8 cellular contexts compared by ENCODE assay signal in the genomic region with DNA sequence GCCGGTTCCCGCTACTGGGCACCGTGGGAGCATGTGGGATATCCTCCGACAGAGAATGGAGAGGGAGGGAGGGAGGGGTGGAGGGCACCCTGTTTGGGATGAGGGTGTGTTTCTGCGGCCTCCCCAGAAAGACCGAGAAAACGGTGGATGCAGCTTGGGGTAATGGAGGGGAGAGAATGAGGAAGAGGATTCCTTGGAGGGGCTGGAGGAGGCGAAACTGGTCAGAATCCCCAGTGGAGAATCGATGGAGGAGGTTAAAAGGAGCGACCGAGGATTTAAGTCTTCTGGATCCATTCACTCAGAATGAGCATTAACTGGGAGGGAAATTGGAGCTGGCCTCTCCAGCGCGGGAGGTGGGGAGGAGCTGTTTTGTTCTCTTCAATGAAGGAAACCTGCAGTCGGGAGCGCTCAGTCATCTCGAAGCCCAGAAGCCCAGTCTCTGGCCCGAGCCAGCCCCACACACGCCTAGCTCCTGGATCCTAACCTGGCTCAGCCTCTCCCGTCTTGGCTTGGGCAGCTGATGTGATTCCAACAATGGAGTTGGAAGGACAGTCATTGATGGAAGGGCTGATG. TPM values are rescaled to one million over a fixed set of nuclear protein-coding genes. Genes with fewer than 3 reads are reported as not detected.
DNase-seq lines count a peak whose midpoint lies in the region; ATAC-seq, FAIRE-seq and TF ChIP-seq lines count a peak whose summit lies in the region.

No MANE protein-coding gene starts in this region.

- POLR2A ChIA-PET in activated CD4-positive, alpha-beta T cell treated with anti-CD3 and anti-CD28 coated beads for 36 hours (lab: Charles Lee) = interaction anchor here (0.7 kb wide), 1 partner anchor 22 kb away, joined by 3 read pairs; no protein-coding TSS in a partner anchor
- POLR2A ChIA-PET in PC-3 (lab: Charles Lee; ENCODE audit: unreplicated experiment) = no interaction called here
- POLR2A ChIA-PET in H1 (lab: Charles Lee; ENCODE audit: partially characterized antibody) = interaction anchor here (0.9 to 3.0 kb wide), 17 partner anchors 10 to 87 kb away, joined by 3 to 16 read pairs (median 4); a partner anchor contains a TSS

- TF ChIP-seq RAD21 in H1 (IDR thresholded peaks at IDR 0.05 in 1 of 2, conservative IDR thresholded peaks at IDR 0.05 in 1 of 2; ENCODE audit: low read depth in 2 of 2, low read length in 2 of 2) = no peak

- no peak overlapping the region for H3K14ac ChIP-seq in H1 (ENCODE audit: insufficient read length)

- H4K91ac ChIP-seq in H1 (replicated peaks; ENCODE audit: insufficient read length, low read length) = no peak overlapping the region

- H3K27ac ChIP-seq in PC-3 (ENCODE audit: low read length) = no peak overlapping the region
- H3K27ac ChIP-seq in H1 (ENCODE audit: low read depth, low read length) = peak overlapping the region; percentile 58; the same call in 1 of the 2 replicates
- peak overlapping the region; percentile 77 to 82 for H3K27ac ChIP-seq in uterus

- 9% methylated on average over 12 of the region's 19 CpGs; no CpG with 5 or more reads in 1 of the 2 experiments for WGBS in H1 (ENCODE audit: extremely low coverage in 1 of 2, insufficient coverage in 1 of 2, insufficient read length in 1 of 2, insufficient replicate concordance in 2 of 2, low coverage in 1 of 2, low lambda C conversion rate in 2 of 2, missing lambda C conversion rate in 1 of 2), 2 experiments

- 0 out of 2 replicates have a peak overlapping the region, but pooled peaks have one; percentile 82 for H2BK5ac ChIP-seq in H1 (ENCODE audit: low read depth, low read length)

- peak overlapping the region; percentile 51 for H3K27ac Mint-ChIP-seq in activated CD4-positive, alpha-beta T cell treated with anti-CD3 and anti-CD28 coated beads for 36 hours

- CTCF ChIA-PET in activated CD4-positive, alpha-beta T cell treated with anti-CD3 and anti-CD28 coated beads for 36 hours (lab: Charles Lee) = interaction anchor here (0.7 to 3.8 kb wide), 12 partner anchors 11 to 260 kb away, joined by 3 to 87 read pairs (median 6); a partner anchor contains a TSS
- CTCF ChIA-PET in PC-3 (lab: Charles Lee) (interaction anchor here (0.7 to 3.0 kb wide), 6 partner anchors 37 to 93 kb away, joined by 3 to 70 read pairs (median 6); no protein-coding TSS in a partner anchor), H1 (lab: Charles Lee; ENCODE audit: partially characterized antibody) (interaction anchor here (0.6 to 4.9 kb wide), 16 partner anchors 16 to 199 kb away, joined by 3 to 27 read pairs (median 3); a partner anchor contains a TSS)

- DNase-seq in activated CD4-positive, alpha-beta T cell treated with anti-CD3 and anti-CD28 coated beads for 36 hours = peak; percentile 36
- DNase-seq in activated CD4-positive, alpha-beta T cell treated with anti-CD3 and anti-CD28 coated beads for 1 hour = no peak
- DNase-seq in PC-3 (peak; percentile 36), H1 (ENCODE audit: low read depth in 1 of 2, low spot score in 2 of 2) (peak in 1 of 2 experiments; percentile 57), uterus (peak; percentile 19 to 38), Kasumi-1 (lab: John Stamatoyannopoulos, UW) (no peak)

- H3K23me2 ChIP-seq in H1 (ENCODE audit: low read depth, low read length) = peaks cover 6% of the 10 kb centered on the region; the same call in 1 of the 2 replicates

- H3K4ac ChIP-seq in H1 (replicated peaks; ENCODE audit: insufficient read length, low read depth, low read length) = no peak overlapping the region

- no peak for FAIRE-seq in H1 (lab: Jason Lieb, UNC)

- H3K4me1 ChIP-seq in PC-3 (ENCODE audit: insufficient read depth, low read length) (peaks cover 31% of the 10 kb centered on the region), H1 (replicated peaks in 1 of 4; ENCODE audit: control insufficient read depth in 3 of 4, insufficient read depth in 4 of 4, low read length in 3 of 4) (peaks cover 0 to 6% (median 5%) of the 10 kb centered on the region in 4 experiments; a peak in 5 of 7 replicates), mucosa of stomach (ENCODE audit: control insufficient read depth, insufficient read depth, low read length) (peaks cover 9% of the 10 kb centered on the region), uterus (no peaks in the 10 kb centered on the region)

- TSS peak; percentile 41 for BruUV-seq in PC-3 (replicated peaks; lab: Mats Ljungman, UMichigan)

- H4K5ac ChIP-seq in H1 (ENCODE audit: insufficient read length, low read depth, low read length) = no peak overlapping the region

- no peak for TF ChIP-seq EP300 in H1 (IDR thresholded peaks at IDR 0.05; ENCODE audit: borderline replicate concordance in 1 of 2, low read depth in 2 of 2, low read length in 2 of 2)

- peaks cover 31% of the 10 kb centered on the region for H3K4me1 Mint-ChIP-seq in activated CD4-positive, alpha-beta T cell treated with anti-CD3 and anti-CD28 coated beads for 36 hours

- H3K9me2 ChIP-seq in PC-3 (replicated peaks; ENCODE audit: low read length) = no peaks in the 10 kb centered on the region

- no peaks in the 10 kb centered on the region for H3K79me1 ChIP-seq in H1 (ENCODE audit: low read depth, low read length)

- no peaks in the 10 kb centered on the region for H4K20me1 ChIP-seq in PC-3 (ENCODE audit: low read length)
- no peaks in the 10 kb centered on the region for H4K20me1 ChIP-seq in H1 (replicated peaks in 1 of 2; ENCODE audit: control insufficient read depth in 1 of 2, insufficient read depth in 2 of 2, low read length in 2 of 2)

- no peaks in the 10 kb centered on the region for H3K9me3 Mint-ChIP-seq in activated CD4-positive, alpha-beta T cell treated with anti-CD3 and anti-CD28 coated beads for 36 hours (ENCODE audit: low read depth)

- peak overlapping the region; percentile 67; the same call in 1 of the 2 replicates for H2AK5ac ChIP-seq in H1 (ENCODE audit: low read depth, low read length)

- H3K9me3 ChIP-seq in PC-3 (ENCODE audit: low read length) (no peaks in the 10 kb centered on the region), H1 (ENCODE audit: insufficient read depth in 2 of 2, low read depth in 1 of 2, low read length in 1 of 2) (no peaks in the 10 kb centered on the region), mucosa of stomach (ENCODE audit: control insufficient read depth, low read length) (no peaks in the 10 kb centered on the region), uterus (no peaks in the 10 kb centered on the region)

- peak overlapping the region; percentile 77 for H3K4me3 Mint-ChIP-seq in activated CD4-positive, alpha-beta T cell treated with anti-CD3 and anti-CD28 coated beads for 36 hours

- H3K36me3 ChIP-seq in PC-3 (ENCODE audit: low read depth, low read length) = no peaks in the 10 kb centered on the region
- H3K36me3 ChIP-seq in H1 (ENCODE audit: control insufficient read depth in 2 of 4, insufficient read depth in 4 of 4, low read length in 3 of 4) = peaks cover 0 to 8% (median 2%) of the 10 kb centered on the region in 4 experiments; a peak in 3 of 8 replicates
- no peaks in the 10 kb centered on the region for H3K36me3 ChIP-seq in mucosa of stomach (ENCODE audit: control insufficient read depth, insufficient read depth, low read length)
- H3K36me3 ChIP-seq in uterus = no peaks in the 10 kb centered on the region

- H3K18ac ChIP-seq in H1 (ENCODE audit: extremely low read depth, low read length) = peak overlapping the region; percentile 81; the same call in 1 of the 2 replicates

- no peaks in the 10 kb centered on the region for H3F3A ChIP-seq in PC-3 (ENCODE audit: low read length, unreplicated experiment)

- no peaks in the 10 kb centered on the region for H3K79me2 ChIP-seq in PC-3 (ENCODE audit: low read length)
- no peaks in the 10 kb centered on the region for H3K79me2 ChIP-seq in H1 (ENCODE audit: control insufficient read depth in 1 of 2, insufficient read depth in 2 of 2, low read length in 2 of 2)

- no peak for ATAC-seq in activated CD4-positive, alpha-beta T cell treated with anti-CD3 and anti-CD28 coated beads for 36 hours
- ATAC-seq in PC-3 (peak; percentile 2), GM18873 (IDR thresholded peaks at IDR 0.05; ENCODE audit: low FRiP score, unreplicated experiment) (no peak)

- H3K27me3 Mint-ChIP-seq in activated CD4-positive, alpha-beta T cell treated with anti-CD3 and anti-CD28 coated beads for 36 hours = peaks cover 8% of the 10 kb centered on the region

- no peak overlapping the region for H4K8ac ChIP-seq in H1 (ENCODE audit: extremely low read depth, insufficient read depth, low read length)

- H3K56ac ChIP-seq in H1 (replicated peaks; ENCODE audit: insufficient read length, low read depth, low read length) = no peak overlapping the region

- H3K23ac ChIP-seq in H1 (ENCODE audit: insufficient read length) = no peak overlapping the region

- H3K4me2 ChIP-seq in PC-3 (ENCODE audit: low read length) (peak overlapping the region; percentile 98), H1 (ENCODE audit: insufficient read depth in 1 of 2, low read depth in 2 of 2, low read length in 2 of 2) (peak overlapping the region; percentile 78 to 95)

- H3K27me3 ChIP-seq in PC-3 (ENCODE audit: low read length) = no peaks in the 10 kb centered on the region
- H3K27me3 ChIP-seq in H1 (replicated peaks in 1 of 4; ENCODE audit: control insufficient read depth in 3 of 4, extremely low read depth in 1 of 4, insufficient read depth in 3 of 4, low read length in 3 of 4) = peaks cover 0 to 6% (median 2%) of the 10 kb centered on the region in 4 experiments; a peak in 2 of 7 replicates
- no peaks in the 10 kb centered on the region for H3K27me3 ChIP-seq in mucosa of stomach (ENCODE audit: control insufficient read depth, insufficient read depth, low read length)
- H3K27me3 ChIP-seq in uterus = no peaks in the 10 kb centered on the region

- no peak for TF ChIP-seq CTCF in PC-3 (conservative IDR thresholded peaks at IDR 0.05; ENCODE audit: low read depth, low read length)
- no peak for TF ChIP-seq CTCF in H1 (IDR thresholded peaks at IDR 0.05; ENCODE audit: control extremely low read depth in 1 of 3, insufficient read depth in 1 of 3, low read depth in 1 of 3, low read length in 3 of 3)
- no peak for TF ChIP-seq CTCF in uterus (IDR thresholded peaks at IDR 0.05)

- H3K36me3 Mint-ChIP-seq in activated CD4-positive, alpha-beta T cell treated with anti-CD3 and anti-CD28 coated beads for 36 hours (ENCODE audit: low read depth) = no peaks in the 10 kb centered on the region

- H2BK20ac ChIP-seq in H1 (ENCODE audit: low read length) = no peak overlapping the region

- H3K9ac ChIP-seq in PC-3 (ENCODE audit: low read length) (no peak overlapping the region), H1 (replicated peaks in 1 of 4; ENCODE audit: extremely low read depth in 1 of 4, low read depth in 3 of 4, low read length in 3 of 4) (peak overlapping the region; percentile 45 to 80 (median 64)), mucosa of stomach (ENCODE audit: low read length) (peak overlapping the region; percentile 80)

- intact Hi-C loops in activated CD4-positive, alpha-beta T cell treated with anti-CD3 and anti-CD28 coated beads for 36 hours (cut with DNase I, micrococcal nuclease) = loop anchor here in 1 of 2 experiments (1.0 kb wide), 1 partner anchor 199 kb away; a partner anchor contains a TSS
- intact Hi-C loops in PC-3 (cut with micrococcal nuclease) (no loop called here), uterus (cut with DNase I; ENCODE audit: low total_unique reads) (no loop called here)

- no peak overlapping the region; the same call in 1 of the 2 replicates for H2BK12ac ChIP-seq in H1 (ENCODE audit: low read depth, low read length)

- peak overlapping the region; percentile 77 for H3K4me3 ChIP-seq in PC-3 (ENCODE audit: low read length)
- H3K4me3 ChIP-seq in H1 (ENCODE audit: extremely low read depth in 1 of 4, insufficient read depth in 2 of 4, low read depth in 3 of 4, low read length in 4 of 4) = peak overlapping the region; percentile 83 to 87 (median 84)
- peak overlapping the region; percentile 77 for H3K4me3 ChIP-seq in mucosa of stomach (ENCODE audit: low read length)
- peak overlapping the region; percentile 62 to 70 for H3K4me3 ChIP-seq in uterus

- TF ChIP-seq POLR2A in H1 (IDR thresholded peaks at IDR 0.05; ENCODE audit: control extremely low read depth in 1 of 2, low read depth in 2 of 2, low read length in 2 of 2) (no peak), uterus (IDR thresholded peaks at IDR 0.05) (no peak)

- H2BK120ac ChIP-seq in H1 (replicated peaks; ENCODE audit: low read depth, low read length) = no peak overlapping the region

- no peak overlapping the region for H2BK15ac ChIP-seq in H1 (ENCODE audit: low read length)

- H2AFZ ChIP-seq in PC-3 (ENCODE audit: low read length) (peak overlapping the region; percentile 96), H1 (ENCODE audit: low read length) (peak overlapping the region; percentile 93)

RNA-seq across cellular contexts. Expression of a gene that starts 0.6 kb away (rescaled TPM):
- total RNA-seq in activated CD4-positive, alpha-beta T cell treated with anti-CD3 and anti-CD28 coated beads for 36 hours = 10 to 100 TPM; 11.9 TPM
- total RNA-seq in PC-3 (2014; rRNA removed) (1.1 and 1.7 TPM in 2 replicates), uterus (1 to 10 TPM in 2 of 4 donors, under 1 TPM in 1, not detected in 1; 0.51 to 3.7 (median 2.8) TPM)
- 49.0 and 49.9 TPM in 2 replicates for total RNA-seq in H1 (2021; fragmentation: NEBNext Ultra II Directional; extraction: Animal tissue kit (Norgen Biotek cat#: 25700))
- 52.8 and 59.1 TPM in 2 replicates for polyA plus RNA-seq in H1 (2011; rRNA removed)
- polyA plus RNA-seq in H1 (2011; cell fraction: cytosol; rRNA removed) = 56.4 TPM
- polyA plus RNA-seq in H1 (2011; cell fraction: nucleus; rRNA removed) = 79.0 TPM
- polyA plus RNA-seq in H1 (2012, experiment 1 of 2) = 48.3 to 52.7 TPM (median 48.6 TPM) in 4 replicates
- polyA plus RNA-seq in H1 (2012, experiment 2 of 2) = 17.2 TPM
- polyA plus RNA-seq in H1 (2013, experiment 1 of 2) = 29.3 TPM
- 28.8 TPM for polyA plus RNA-seq in H1 (2013, experiment 2 of 2)
- polyA minus RNA-seq in H1 (2011; rRNA and poly(A)+ RNA removed) = 134 and 137 TPM in 2 replicates
- polyA minus RNA-seq in H1 (2011; cell fraction: cytosol; rRNA and poly(A)+ RNA removed) = 53.1 TPM
- 37.9 TPM for polyA minus RNA-seq in H1 (2011; cell fraction: nucleus; rRNA and poly(A)+ RNA removed)

RNA-seq across cellular contexts. Expression of a gene that starts 20.2 kb away (rescaled TPM):
- 10 to 100 TPM; 14.9 to 21.4 TPM for total RNA-seq in activated CD4-positive, alpha-beta T cell treated with anti-CD3 and anti-CD28 coated beads for 36 hours
- total RNA-seq in PC-3 (2014; rRNA removed) (63.8 and 66.4 TPM in 2 replicates), uterus (10 to 100 TPM; 12.8 to 27.1 (median 14.0) TPM)
- 6.2 and 7.2 TPM in 2 replicates for total RNA-seq in H1 (2021; fragmentation: NEBNext Ultra II Directional; extraction: Animal tissue kit (Norgen Biotek cat#: 25700))
- polyA plus RNA-seq in H1 (2011; rRNA removed) = 8.6 and 10.0 TPM in 2 replicates
- polyA plus RNA-seq in H1 (2011; cell fraction: cytosol; rRNA removed) = 7.5 TPM
- 25.4 TPM for polyA plus RNA-seq in H1 (2011; cell fraction: nucleus; rRNA removed)
- 4.8 to 7.7 TPM (median 5.9 TPM) in 4 replicates for polyA plus RNA-seq in H1 (2012, experiment 1 of 2)
- polyA plus RNA-seq in H1 (2012, experiment 2 of 2) = 4.3 TPM
- polyA plus RNA-seq in H1 (2013, experiment 1 of 2) = 6.5 TPM
- polyA plus RNA-seq in H1 (2013, experiment 2 of 2) = 6.6 TPM
- 3.1 and 5.8 TPM in 2 replicates for polyA minus RNA-seq in H1 (2011; rRNA and poly(A)+ RNA removed)
- polyA minus RNA-seq in H1 (2011; cell fraction: cytosol; rRNA and poly(A)+ RNA removed) = 8.5 TPM
- polyA minus RNA-seq in H1 (2011; cell fraction: nucleus; rRNA and poly(A)+ RNA removed) = 6.1 TPM

RNA-seq across cellular contexts. Expression of a gene that starts 54.1 kb away (rescaled TPM):
- total RNA-seq in activated CD4-positive, alpha-beta T cell treated with anti-CD3 and anti-CD28 coated beads for 36 hours = 10 to 100 TPM; 42.0 to 58.3 TPM
- 72.6 and 93.8 TPM in 2 replicates for total RNA-seq in PC-3 (2014; rRNA removed)
- total RNA-seq in H1 (2021; fragmentation: NEBNext Ultra II Directional; extraction: Animal tissue kit (Norgen Biotek cat#: 25700)) = 98.7 and 104 TPM in 2 replicates
- polyA plus RNA-seq in H1 (2011; rRNA removed) = 17.2 and 28.1 TPM in 2 replicates
- 38.5 TPM for polyA plus RNA-seq in H1 (2011; cell fraction: cytosol; rRNA removed)
- 31.0 TPM for polyA plus RNA-seq in H1 (2011; cell fraction: nucleus; rRNA removed)
- 67.3 to 95.8 TPM (median 76.8 TPM) in 4 replicates for polyA plus RNA-seq in H1 (2012, experiment 1 of 2)
- 24.0 TPM for polyA plus RNA-seq in H1 (2012, experiment 2 of 2)
- polyA plus RNA-seq in H1 (2013, experiment 1 of 2) = 47.8 TPM
- polyA plus RNA-seq in H1 (2013, experiment 2 of 2) = 58.5 TPM
- polyA minus RNA-seq in H1 (2011; rRNA and poly(A)+ RNA removed) = 34.9 and 41.9 TPM in 2 replicates
- 23.3 TPM for polyA minus RNA-seq in H1 (2011; cell fraction: cytosol; rRNA and poly(A)+ RNA removed)
- polyA minus RNA-seq in H1 (2011; cell fraction: nucleus; rRNA and poly(A)+ RNA removed) = 44.8 TPM
- total RNA-seq in uterus = 100 to 1,000 TPM in 1 of 4 donors, 10 to 100 TPM in 3; 39.0 to 333 (median 48.6) TPM

Comparison
In these comparisons a context has a peak if more than half of its experiments do, and no peak if none do; other contexts are left out.
1. DNase-seq: peak in activated CD4-positive, alpha-beta T cell treated with anti-CD3 and anti-CD28 coated beads for 36 hours (single experiment), PC-3 (single experiment) and uterus (2 of 2); none in activated CD4-positive, alpha-beta T cell treated with anti-CD3 and anti-CD28 coated beads for 1 hour (single experiment) and Kasumi-1 (0 of 2).
2. Peak in every context shown above with its lines, with median percentiles within 50 percentile points of each other: H3K4me3 ChIP-seq.